ENCODE assay signal across 1 cellular context in genomic region chr1:29282135-29282923, GRCh38.
TF ChIP-seq lines count a peak whose summit lies in the region.

No MANE protein-coding gene starts in this region.

TF ChIP-seq in K562, 482 proteins besides CTCF, POLR2A, EP300 and RAD21 (continued from another document):
- TF ChIP-seq NUFIP1 (IDR thresholded peaks at IDR 0.05; ENCODE audit: partially characterized antibody) (no peak), HDGF (IDR thresholded peaks at IDR 0.05) (no peak), CTBP1 (IDR thresholded peaks at IDR 0.05; ENCODE audit: borderline replicate concordance) (peak; percentile 17; the same call in 1 of the 2 replicates), ZNF24 (IDR thresholded peaks at IDR 0.05) (peak; percentile 95), ASH1L (IDR thresholded peaks at IDR 0.05; ENCODE audit: borderline replicate concordance, low read depth, partially characterized antibody) (no peak), ZNF668 (CRISPR knock-in tag; IDR thresholded peaks at IDR 0.05) (no peak), NR2C1 (IDR thresholded peaks at IDR 0.05) (no peak), NR2C1 (tag; IDR thresholded peaks at IDR 0.05) (no peak), RCOR1 (IDR thresholded peaks at IDR 0.05; ENCODE audit: borderline replicate concordance in 1 of 2, low read depth in 2 of 2, low read length in 2 of 2) (peak in 1 of 2 experiments; percentile 61; a peak in 2 of 4 replicates), ZNF133 (CRISPR knock-in tag; IDR thresholded peaks at IDR 0.05) (no peak), RBFOX2 (IDR thresholded peaks at IDR 0.05; ENCODE audit: low read depth, low read length) (0 out of 2 replicates have a peak, but pooled peaks have one; percentile 28), XRCC5 (IDR thresholded peaks at IDR 0.05; ENCODE audit: low read depth, low read length) (no peak), ZNF75A (CRISPR knock-in tag; IDR thresholded peaks at IDR 0.05) (no peak), BCOR (IDR thresholded peaks at IDR 0.05) (peak; percentile 81), POLR2AphosphoS5 (IDR thresholded peaks at IDR 0.05; ENCODE audit: control insufficient read depth, insufficient read depth, low read depth, low read length) (no peak), PHF20 (IDR thresholded peaks at IDR 0.05; ENCODE audit: partially characterized antibody) (peak; percentile 31), KLF13 (tag; IDR thresholded peaks at IDR 0.05; ENCODE audit: borderline replicate concordance, low read depth) (peak; percentile 18; the same call in 1 of the 2 replicates), ZNF511 (CRISPR knock-in tag; IDR thresholded peaks at IDR 0.05) (0 out of 2 replicates have a peak, but pooled peaks have one; percentile 27), RBM25 (IDR thresholded peaks at IDR 0.05; ENCODE audit: low read depth, low read length, severe bottlenecking) (peak; percentile 88), MTA3 (IDR thresholded peaks at IDR 0.05; ENCODE audit: borderline replicate concordance) (0 out of 2 replicates have a peak, but pooled peaks have one; percentile 40), GATAD2A (IDR thresholded peaks at IDR 0.05) (no peak), SMAD3 (CRISPR knock-in tag; conservative IDR thresholded peaks at IDR 0.05) (no peak), OTX1 (CRISPR knock-in tag; IDR thresholded peaks at IDR 0.05) (no peak), HDAC6 (IDR thresholded peaks at IDR 0.05; ENCODE audit: low read depth, low read length) (no peak), ZNF436 (CRISPR knock-in tag; IDR thresholded peaks at IDR 0.05) (no peak), E2F4 (CRISPR knock-in tag; IDR thresholded peaks at IDR 0.05; ENCODE audit: low read depth) (no peak), ZNF347 (CRISPR knock-in tag; IDR thresholded peaks at IDR 0.05; ENCODE audit: low read depth) (no peak), HSF4 (CRISPR knock-in tag; IDR thresholded peaks at IDR 0.05; ENCODE audit: borderline replicate concordance) (0 out of 2 replicates have a peak, but pooled peaks have one; percentile 55), NCOR1 (IDR thresholded peaks at IDR 0.05) (no peak), ZNF444 (CRISPR knock-in tag; IDR thresholded peaks at IDR 0.05) (no peak), CBFA2T3 (IDR thresholded peaks at IDR 0.05) (no peak), HDAC2 (IDR thresholded peaks at IDR 0.05) (peak; percentile 28; the same call in 1 of the 2 replicates), SIRT6 (IDR thresholded peaks at IDR 0.05; ENCODE audit: low read depth, low read length) (no peak), RB1 (IDR thresholded peaks at IDR 0.05; ENCODE audit: low read depth) (no peak), PML (IDR thresholded peaks at IDR 0.05; ENCODE audit: low read length) (no peak), ADNP (tag; IDR thresholded peaks at IDR 0.05) (0 out of 2 replicates have a peak, but pooled peaks have one; percentile 42), NKRF (IDR thresholded peaks at IDR 0.05; ENCODE audit: borderline replicate concordance) (no peak), SMARCA5 (IDR thresholded peaks at IDR 0.05) (0 out of 2 replicates have a peak, but pooled peaks have one; percentile 63), MYBL2 (IDR thresholded peaks at IDR 0.05; ENCODE audit: low read depth) (no peak), MYBL2 (CRISPR knock-in tag; IDR thresholded peaks at IDR 0.05; ENCODE audit: borderline replicate concordance) (no peak), ZNF507 (tag; conservative IDR thresholded peaks at IDR 0.05) (no peak), PKNOX1 (IDR thresholded peaks at IDR 0.05) (no peak)
- TF ChIP-seq, protein P1, sequence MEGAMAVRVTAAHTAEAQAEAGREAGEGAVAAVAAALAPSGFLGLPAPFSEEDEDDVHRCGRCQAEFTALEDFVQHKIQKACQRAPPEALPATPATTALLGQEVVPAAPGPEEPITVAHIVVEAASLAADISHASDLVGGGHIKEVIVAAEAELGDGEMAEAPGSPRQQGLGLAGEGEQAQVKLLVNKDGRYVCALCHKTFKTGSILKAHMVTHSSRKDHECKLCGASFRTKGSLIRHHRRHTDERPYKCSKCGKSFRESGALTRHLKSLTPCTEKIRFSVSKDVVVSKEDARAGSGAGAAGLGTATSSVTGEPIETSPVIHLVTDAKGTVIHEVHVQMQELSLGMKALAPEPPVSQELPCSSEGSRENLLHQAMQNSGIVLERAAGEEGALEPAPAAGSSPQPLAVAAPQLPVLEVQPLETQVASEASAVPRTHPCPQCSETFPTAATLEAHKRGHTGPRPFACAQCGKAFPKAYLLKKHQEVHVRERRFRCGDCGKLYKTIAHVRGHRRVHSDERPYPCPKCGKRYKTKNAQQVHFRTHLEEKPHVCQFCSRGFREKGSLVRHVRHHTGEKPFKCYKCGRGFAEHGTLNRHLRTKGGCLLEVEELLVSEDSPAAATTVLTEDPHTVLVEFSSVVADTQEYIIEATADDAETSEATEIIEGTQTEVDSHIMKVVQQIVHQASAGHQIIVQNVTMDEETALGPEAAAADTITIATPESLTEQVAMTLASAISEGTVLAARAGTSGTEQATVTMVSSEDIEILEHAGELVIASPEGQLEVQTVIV (CRISPR knock-in tag; IDR thresholded peaks at IDR 0.05; ENCODE audit: borderline replicate concordance): no peak
- TF ChIP-seq, protein P2, sequence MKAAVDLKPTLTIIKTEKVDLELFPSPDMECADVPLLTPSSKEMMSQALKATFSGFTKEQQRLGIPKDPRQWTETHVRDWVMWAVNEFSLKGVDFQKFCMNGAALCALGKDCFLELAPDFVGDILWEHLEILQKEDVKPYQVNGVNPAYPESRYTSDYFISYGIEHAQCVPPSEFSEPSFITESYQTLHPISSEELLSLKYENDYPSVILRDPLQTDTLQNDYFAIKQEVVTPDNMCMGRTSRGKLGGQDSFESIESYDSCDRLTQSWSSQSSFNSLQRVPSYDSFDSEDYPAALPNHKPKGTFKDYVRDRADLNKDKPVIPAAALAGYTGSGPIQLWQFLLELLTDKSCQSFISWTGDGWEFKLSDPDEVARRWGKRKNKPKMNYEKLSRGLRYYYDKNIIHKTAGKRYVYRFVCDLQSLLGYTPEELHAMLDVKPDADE (conservative IDR thresholded peaks at IDR 0.05; ENCODE audit: control insufficient read depth, low read depth, low read length): no peak
- TF ChIP-seq, protein P3, sequence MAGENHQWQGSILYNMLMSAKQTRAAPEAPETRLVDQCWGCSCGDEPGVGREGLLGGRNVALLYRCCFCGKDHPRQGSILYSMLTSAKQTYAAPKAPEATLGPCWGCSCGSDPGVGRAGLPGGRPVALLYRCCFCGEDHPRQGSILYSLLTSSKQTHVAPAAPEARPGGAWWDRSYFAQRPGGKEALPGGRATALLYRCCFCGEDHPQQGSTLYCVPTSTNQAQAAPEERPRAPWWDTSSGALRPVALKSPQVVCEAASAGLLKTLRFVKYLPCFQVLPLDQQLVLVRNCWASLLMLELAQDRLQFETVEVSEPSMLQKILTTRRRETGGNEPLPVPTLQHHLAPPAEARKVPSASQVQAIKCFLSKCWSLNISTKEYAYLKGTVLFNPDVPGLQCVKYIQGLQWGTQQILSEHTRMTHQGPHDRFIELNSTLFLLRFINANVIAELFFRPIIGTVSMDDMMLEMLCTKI (IDR thresholded peaks at IDR 0.05; ENCODE audit: partially characterized antibody): no peak
TF ChIP-seq in K562: peak in this region for 21.
